Comparison of ENCODE assay signal across 22 cellular contexts in genomic region chr3:178096955-178097354, GRCh38.
DNase-seq lines count a peak whose midpoint lies in the region; ATAC-seq, FAIRE-seq and TF ChIP-seq lines count a peak whose summit lies in the region.
"Had no signal": no experiment of that assay in that cellular context is flagged by ENCODE, and none has a peak within 500 bp of the region (broad histone marks: within the 10 kb centered on the region; RNA-seq: fewer than 3 reads in every experiment).

No MANE protein-coding gene starts in this region.

- no peak for TF ChIP-seq RAD21 in K562 (CRISPR knock-in tag; conservative IDR thresholded peaks at IDR 0.05 in 1 of 2, IDR thresholded peaks at IDR 0.05 in 1 of 2)

- peaks cover 5% of the 10 kb centered on the region for H3K36me3 Mint-ChIP-seq in activated naive CD4-positive, alpha-beta T cell treated with anti-CD3 and anti-CD28 coated beads, Interleukin-2, amount 50 U/mL, for 24 hours
- H3K36me3 Mint-ChIP-seq: CD4-positive, CD25-positive, alpha-beta regulatory T cell had no signal

- no peak overlapping the region for H2AFZ ChIP-seq in K562 (ENCODE audit: low read depth, low read length)

- in situ Hi-C loops in K562 (cut with MboI), result no loop called here

- H3K9me1 ChIP-seq in K562 (ENCODE audit: control insufficient read depth, insufficient read depth, low read length), result no peaks in the 10 kb centered on the region

- FAIRE-seq in K562 (lab: Jason Lieb, UNC) (no peak), kidney (lab: Jason Lieb, UNC) (peak; percentile 23)
- FAIRE-seq: A204.1, G401.6, GM12892, GM19239 had no signal

- no peak for DNase-seq in activated naive CD4-positive, alpha-beta T cell treated with Interleukin-2 at 50 U/mL for 16 hours
- DNase-seq in K562 (ENCODE audit: extremely low read depth in 1 of 4, low spot score in 3 of 4) (no peak), kidney (no peak)
- DNase-seq: Caco-2; CD4-positive, CD25-positive, alpha-beta regulatory T cell; CD8-positive, alpha-beta T cell; DMS153; DND-41; H9 had no signal

- peak overlapping the region; percentile 69 for H3K27ac Mint-ChIP-seq in activated naive CD4-positive, alpha-beta T cell treated with anti-CD3 and anti-CD28 coated beads, Interleukin-2, amount 50 U/mL, for 24 hours
- H3K27ac Mint-ChIP-seq: B cell; CD4-positive, CD25-positive, alpha-beta regulatory T cell; CD8-positive, alpha-beta T cell; GM23338; H9 had no signal

- POLR2A ChIA-PET in K562 (lab: Yijun Ruan, JAX), result no interaction called here

- ATAC-seq in K562 (no peak), GM18520 (IDR thresholded peaks at IDR 0.05; ENCODE audit: unreplicated experiment) (no peak), GM19455 (IDR thresholded peaks at IDR 0.05; ENCODE audit: unreplicated experiment) (no peak)
- ATAC-seq: CD8-positive, alpha-beta T cell; GM23338; HCT116 had no signal

- no peak for TF ChIP-seq POLR2A in K562 (conservative IDR thresholded peaks at IDR 0.05)

- H3K9me3 ChIP-seq in K562 (replicated peaks; ENCODE audit: control insufficient read depth, insufficient read depth, low read depth, low read length) (no peaks in the 10 kb centered on the region), kidney (ENCODE audit: control insufficient read depth in 1 of 2, low read length in 2 of 2) (no peaks in the 10 kb centered on the region)

- TF ChIP-seq CTCF in K562 (IDR thresholded peaks at IDR 0.05 in 2 of 3, conservative IDR thresholded peaks at IDR 0.05 in 1 of 3; ENCODE audit: insufficient read depth in 2 of 3, low read depth in 1 of 3, low read length in 3 of 3), result no peak
- TF ChIP-seq CTCF in kidney (IDR thresholded peaks at IDR 0.05; ENCODE audit: borderline replicate concordance, extremely low read depth, insufficient read depth), result no peak

- no peak overlapping the region for H3K4me2 ChIP-seq in K562 (ENCODE audit: insufficient read depth, low read length)
- H3K4me2 ChIP-seq: BLaER1, GM23338 had no signal

- peaks cover 4% of the 10 kb centered on the region for H3K9me3 Mint-ChIP-seq in activated naive CD4-positive, alpha-beta T cell treated with anti-CD3 and anti-CD28 coated beads, Interleukin-2, amount 50 U/mL, for 24 hours

- intact Hi-C loops in K562 (cut with micrococcal nuclease), result no loop called here
- intact Hi-C loops in kidney (cut with DNase I), result no loop called here

- H3K27ac ChIP-seq in K562 (ENCODE audit: extremely low read depth, low read depth, low read length), result no peak overlapping the region
- no peak overlapping the region for H3K27ac ChIP-seq in kidney (ENCODE audit: low read depth in 2 of 2, low read length in 2 of 2)
- H3K27ac ChIP-seq: 22Rv1, BLaER1, C4-2B had no signal

- H3K9ac ChIP-seq in K562 (ENCODE audit: insufficient read depth in 1 of 2, low read depth in 2 of 2, low read length in 2 of 2), result no peak overlapping the region
- no peak overlapping the region for H3K9ac ChIP-seq in kidney (ENCODE audit: low read length in 2 of 2)
- H3K9ac ChIP-seq: BLaER1 had no signal

- H3K27me3 Mint-ChIP-seq in activated naive CD4-positive, alpha-beta T cell treated with anti-CD3 and anti-CD28 coated beads, Interleukin-2, amount 50 U/mL, for 24 hours, result no peaks in the 10 kb centered on the region

- H3K36me3 ChIP-seq in K562 (ENCODE audit: control insufficient read depth, insufficient read depth, low read length) (no peaks in the 10 kb centered on the region), kidney (ENCODE audit: control insufficient read depth in 1 of 2, insufficient read depth in 2 of 2, low read length in 2 of 2) (no peaks in the 10 kb centered on the region)
- H3K36me3 ChIP-seq: BLaER1 had no signal

- BruUV-seq in K562 (replicated peaks; lab: Mats Ljungman, UMichigan), result no TSS peak

- no peaks in the 10 kb centered on the region for H3K79me2 ChIP-seq in K562 (ENCODE audit: control insufficient read depth, insufficient read depth, low read length)

- H3K4me1 ChIP-seq in K562 (replicated peaks in 1 of 2; ENCODE audit: control insufficient read depth in 2 of 2, insufficient read depth in 2 of 2, low read length in 2 of 2) (no peaks in the 10 kb centered on the region), kidney (ENCODE audit: control insufficient read depth in 1 of 2, insufficient read depth in 1 of 2, low read depth in 1 of 2, low read length in 2 of 2) (no peaks in the 10 kb centered on the region)
- H3K4me1 ChIP-seq: BLaER1, Caco-2 had no signal

- CTCF ChIA-PET in K562 (lab: Yijun Ruan, JAX; ENCODE audit: low intra/inter-chr PET ratio), result no interaction called here

- TF ChIP-seq EP300 in K562 (IDR thresholded peaks at IDR 0.05; ENCODE audit: low read length), result no peak

- H3K4me3 ChIP-seq in K562, result no peak overlapping the region
- H3K4me3 ChIP-seq in kidney (ENCODE audit: low read length in 2 of 2), result no peak overlapping the region
- H3K4me3 ChIP-seq: BLaER1, GM23338 had no signal

- no peaks in the 10 kb centered on the region for H4K20me1 ChIP-seq in K562 (replicated peaks; ENCODE audit: control insufficient read depth, insufficient read depth, low read length)
- H4K20me1 ChIP-seq: BLaER1 had no signal

- no peaks in the 10 kb centered on the region for H3K4me1 Mint-ChIP-seq in activated naive CD4-positive, alpha-beta T cell treated with anti-CD3 and anti-CD28 coated beads, Interleukin-2, amount 50 U/mL, for 24 hours
- H3K4me1 Mint-ChIP-seq: B cell; CD4-positive, CD25-positive, alpha-beta regulatory T cell had no signal

- 0% methylated on average over 1 of the region's 1 CpG for WGBS in K562 (ENCODE audit: insufficient coverage, low coverage, missing lambda C conversion rate)

- no peak overlapping the region for H3K4me3 Mint-ChIP-seq in activated naive CD4-positive, alpha-beta T cell treated with anti-CD3 and anti-CD28 coated beads, Interleukin-2, amount 50 U/mL, for 24 hours
- H3K4me3 Mint-ChIP-seq: B cell; CD4-positive, CD25-positive, alpha-beta regulatory T cell; CD8-positive, alpha-beta T cell; GM23338; H9 had no signal

- no peaks in the 10 kb centered on the region for H3K27me3 ChIP-seq in K562 (ENCODE audit: control insufficient read depth in 2 of 2, insufficient read depth in 2 of 2, low read length in 2 of 2)
- H3K27me3 ChIP-seq: BLaER1 had no signal

TF ChIP-seq in K562, 482 proteins besides CTCF, POLR2A, EP300 and RAD21:
- peak; percentile 64 for TF ChIP-seq PCBP2 (IDR thresholded peaks at IDR 0.05; ENCODE audit: low read depth, low read length, poor library complexity, severe bottlenecking)
- no peak for TF ChIP-seq EP400 (IDR thresholded peaks at IDR 0.05)
TF ChIP-seq in K562: peak in this region for 1.
